ENCODE assay signal across 12 cellular contexts in the genomic region with DNA sequence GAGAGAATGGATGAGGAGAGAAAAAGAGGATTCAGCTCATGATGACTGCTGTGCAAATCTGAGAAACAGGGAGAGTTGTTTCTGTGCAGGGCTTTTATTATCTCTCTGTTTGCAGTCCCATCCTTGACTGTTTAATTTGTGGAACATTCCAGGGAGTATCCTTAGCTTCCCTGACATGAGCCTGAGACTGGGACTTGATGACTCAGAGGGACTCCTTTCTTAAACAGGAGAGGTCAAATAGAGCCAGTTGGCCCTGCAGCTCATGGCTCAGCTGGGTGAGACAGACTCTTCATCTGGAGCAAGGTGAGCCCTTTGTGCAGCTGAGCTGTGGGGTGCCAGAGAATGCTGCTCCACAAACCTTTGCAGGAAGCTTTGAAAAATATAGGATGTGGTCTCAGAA. TPM values are rescaled to one million over a fixed set of nuclear protein-coding genes. Genes with fewer than 3 reads are reported as not detected.
A peak's percentile ranks its signal among the peaks of the same experiment; 100 is the strongest.
DNase-seq lines count a peak whose midpoint lies in the region; ATAC-seq and TF ChIP-seq lines count a peak whose summit lies in the region.
"Had no signal": no experiment of that assay in that cellular context is flagged by ENCODE, and none has a peak within 500 bp of the region (broad histone marks: within the 10 kb centered on the region; RNA-seq: fewer than 3 reads in every experiment).

No MANE protein-coding gene starts in this region.

- TF ChIP-seq CTCF in heart left ventricle (IDR thresholded peaks at IDR 0.05) (no peak), right atrium auricular region (IDR thresholded peaks at IDR 0.05) (no peak), transverse colon (IDR thresholded peaks at IDR 0.05) (no peak)

- H3K4me1 ChIP-seq in heart left ventricle (peaks cover 0 to 48% (median 14%) of the 10 kb centered on the region in 12 donors), right atrium auricular region (peaks cover 0 to 20% of the 10 kb centered on the region in 2 donors), transverse colon (peaks cover 0 to 4% (median 0%) of the 10 kb centered on the region in 4 donors)

- H3K27me3 ChIP-seq in heart left ventricle (no peaks in the 10 kb centered on the region), right atrium auricular region (no peaks in the 10 kb centered on the region), transverse colon (no peaks in the 10 kb centered on the region)

- H3K27ac ChIP-seq in heart left ventricle: no peak overlapping the region
- peak overlapping the region in 1 of 2 donors; percentile 51 for H3K27ac ChIP-seq in right atrium auricular region
- no peak overlapping the region for H3K27ac ChIP-seq in transverse colon

- in situ Hi-C loops in transverse colon (cut with MboI; ENCODE audit: low pct_ligation_motif_present in 1 of 4, low pct_unique_long_range_greater_than_20kb in 1 of 4, low sequenced_read_pairs in 3 of 4): no loop called here

- no peak for TF ChIP-seq POLR2A in heart left ventricle (IDR thresholded peaks at IDR 0.05)
- TF ChIP-seq POLR2A in transverse colon (IDR thresholded peaks at IDR 0.05): no peak

- intact Hi-C loops in heart left ventricle (cut with DNase I): loop anchor here in 1 of 10 donors (10.0 kb wide), 1 partner anchor 256 kb away; no protein-coding TSS in a partner anchor
- intact Hi-C loops in transverse colon (cut with DNase I; ENCODE audit: low total_unique reads): no loop called here

- H3K4me3 ChIP-seq in heart left ventricle (no peak overlapping the region), right atrium auricular region (no peak overlapping the region), transverse colon (no peak overlapping the region)

- DNase-seq in heart left ventricle (peak in 1 of 5 donors; percentile 35), right atrium auricular region (ENCODE audit: low spot score) (no peak), iPS-NIHi7 (ENCODE audit: extremely low spot score) (peak; percentile 48), transverse colon (no peak), HT-29 (ENCODE audit: low spot score) (no peak)
- DNase-seq: activated CD4-positive, alpha-beta memory T cell treated with anti-CD3 and anti-CD28 coated beads, Interleukin-2, amount 10 ng/mL, durations not matched to agents 7 days and 5 days; AML-193; NCI-H526; T-cell had no signal

- ATAC-seq in heart left ventricle: peak; percentile 54 to 86 (median 60)
- ATAC-seq in SK-N-SH treated with all-trans-retinoic acid at 6 μM for 48 hours: peak; percentile 63
- no peak for ATAC-seq in HG03571 (IDR thresholded peaks at IDR 0.05; ENCODE audit: unreplicated experiment)
- no peak for ATAC-seq in GM21619 (IDR thresholded peaks at IDR 0.05; ENCODE audit: unreplicated experiment)
- ATAC-seq: T-cell had no signal

- H3K36me3 ChIP-seq in heart left ventricle: no peaks in the 10 kb centered on the region
- no peaks in the 10 kb centered on the region for H3K36me3 ChIP-seq in right atrium auricular region
- no peaks in the 10 kb centered on the region for H3K36me3 ChIP-seq in transverse colon

- TF ChIP-seq EP300 in transverse colon (IDR thresholded peaks at IDR 0.05; ENCODE audit: low read depth): no peak

- H3K9me3 ChIP-seq in heart left ventricle: peaks cover 0 to 4% (median 0%) of the 10 kb centered on the region in 12 donors
- no peaks in the 10 kb centered on the region for H3K9me3 ChIP-seq in right atrium auricular region
- H3K9me3 ChIP-seq in transverse colon: no peaks in the 10 kb centered on the region

TF ChIP-seq in SK-N-SH treated with all-trans-retinoic acid at 6 μM for 48 hours, 23 proteins besides CTCF, POLR2A, EP300 and RAD21:
- TF ChIP-seq RARB (CRISPR knock-in tag; IDR thresholded peaks at IDR 0.05) (no peak), OSR1 (CRISPR knock-in tag; IDR thresholded peaks at IDR 0.05) (no peak), ZNF8 (CRISPR knock-in tag; IDR thresholded peaks at IDR 0.05) (no peak), ZFP3 (CRISPR knock-in tag; IDR thresholded peaks at IDR 0.05) (no peak), ESRRG (CRISPR knock-in tag; IDR thresholded peaks at IDR 0.05) (no peak), ZNF70 (CRISPR knock-in tag; IDR thresholded peaks at IDR 0.05) (no peak), BACH2 (CRISPR knock-in tag; IDR thresholded peaks at IDR 0.05; ENCODE audit: borderline replicate concordance) (no peak), ISL1 (CRISPR knock-in tag; IDR thresholded peaks at IDR 0.05) (no peak), ZFP30 (CRISPR knock-in tag; IDR thresholded peaks at IDR 0.05) (no peak), ZNF565 (CRISPR knock-in tag; conservative IDR thresholded peaks at IDR 0.05; ENCODE audit: low read depth) (no peak), TCF4 (CRISPR knock-in tag; IDR thresholded peaks at IDR 0.05; ENCODE audit: borderline replicate concordance) (no peak), SNAI2 (CRISPR knock-in tag; IDR thresholded peaks at IDR 0.05) (no peak), TOX (CRISPR knock-in tag; IDR thresholded peaks at IDR 0.05; ENCODE audit: borderline replicate concordance) (no peak), CSDC2 (CRISPR knock-in tag; IDR thresholded peaks at IDR 0.05) (no peak), ZC3H10 (CRISPR knock-in tag; IDR thresholded peaks at IDR 0.05) (no peak), PPARA (CRISPR knock-in tag; IDR thresholded peaks at IDR 0.05; ENCODE audit: borderline replicate concordance) (no peak)
- TF ChIP-seq, protein P1, sequence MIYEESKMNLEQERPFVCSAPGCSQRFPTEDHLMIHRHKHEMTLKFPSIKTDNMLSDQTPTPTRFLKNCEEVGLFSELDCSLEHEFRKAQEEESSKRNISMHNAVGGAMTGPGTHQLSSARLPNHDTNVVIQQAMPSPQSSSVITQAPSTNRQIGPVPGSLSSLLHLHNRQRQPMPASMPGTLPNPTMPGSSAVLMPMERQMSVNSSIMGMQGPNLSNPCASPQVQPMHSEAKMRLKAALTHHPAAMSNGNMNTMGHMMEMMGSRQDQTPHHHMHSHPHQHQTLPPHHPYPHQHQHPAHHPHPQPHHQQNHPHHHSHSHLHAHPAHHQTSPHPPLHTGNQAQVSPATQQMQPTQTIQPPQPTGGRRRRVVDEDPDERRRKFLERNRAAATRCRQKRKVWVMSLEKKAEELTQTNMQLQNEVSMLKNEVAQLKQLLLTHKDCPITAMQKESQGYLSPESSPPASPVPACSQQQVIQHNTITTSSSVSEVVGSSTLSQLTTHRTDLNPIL (CRISPR knock-in tag; IDR thresholded peaks at IDR 0.05; ENCODE audit: low read depth): no peak
- TF ChIP-seq, protein P2, sequence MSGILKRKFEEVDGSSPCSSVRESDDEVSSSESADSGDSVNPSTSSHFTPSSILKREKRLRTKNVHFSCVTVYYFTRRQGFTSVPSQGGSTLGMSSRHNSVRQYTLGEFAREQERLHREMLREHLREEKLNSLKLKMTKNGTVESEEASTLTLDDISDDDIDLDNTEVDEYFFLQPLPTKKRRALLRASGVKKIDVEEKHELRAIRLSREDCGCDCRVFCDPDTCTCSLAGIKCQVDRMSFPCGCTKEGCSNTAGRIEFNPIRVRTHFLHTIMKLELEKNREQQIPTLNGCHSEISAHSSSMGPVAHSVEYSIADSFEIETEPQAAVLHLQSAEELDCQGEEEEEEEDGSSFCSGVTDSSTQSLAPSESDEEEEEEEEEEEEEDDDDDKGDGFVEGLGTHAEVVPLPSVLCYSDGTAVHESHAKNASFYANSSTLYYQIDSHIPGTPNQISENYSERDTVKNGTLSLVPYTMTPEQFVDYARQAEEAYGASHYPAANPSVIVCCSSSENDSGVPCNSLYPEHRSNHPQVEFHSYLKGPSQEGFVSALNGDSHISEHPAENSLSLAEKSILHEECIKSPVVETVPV (CRISPR knock-in tag; IDR thresholded peaks at IDR 0.05): no peak
- TF ChIP-seq, protein P3, sequence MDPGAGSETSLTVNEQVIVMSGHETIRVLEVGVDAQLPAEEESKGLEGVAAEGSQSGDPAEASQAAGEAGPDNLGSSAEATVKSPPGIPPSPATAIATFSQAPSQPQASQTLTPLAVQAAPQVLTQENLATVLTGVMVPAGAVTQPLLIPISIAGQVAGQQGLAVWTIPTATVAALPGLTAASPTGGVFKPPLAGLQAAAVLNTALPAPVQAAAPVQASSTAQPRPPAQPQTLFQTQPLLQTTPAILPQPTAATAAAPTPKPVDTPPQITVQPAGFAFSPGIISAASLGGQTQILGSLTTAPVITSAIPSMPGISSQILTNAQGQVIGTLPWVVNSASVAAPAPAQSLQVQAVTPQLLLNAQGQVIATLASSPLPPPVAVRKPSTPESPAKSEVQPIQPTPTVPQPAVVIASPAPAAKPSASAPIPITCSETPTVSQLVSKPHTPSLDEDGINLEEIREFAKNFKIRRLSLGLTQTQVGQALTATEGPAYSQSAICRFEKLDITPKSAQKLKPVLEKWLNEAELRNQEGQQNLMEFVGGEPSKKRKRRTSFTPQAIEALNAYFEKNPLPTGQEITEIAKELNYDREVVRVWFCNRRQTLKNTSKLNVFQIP (CRISPR knock-in tag; IDR thresholded peaks at IDR 0.05; ENCODE audit: borderline replicate concordance, low read depth): no peak
- TF ChIP-seq, protein P4, sequence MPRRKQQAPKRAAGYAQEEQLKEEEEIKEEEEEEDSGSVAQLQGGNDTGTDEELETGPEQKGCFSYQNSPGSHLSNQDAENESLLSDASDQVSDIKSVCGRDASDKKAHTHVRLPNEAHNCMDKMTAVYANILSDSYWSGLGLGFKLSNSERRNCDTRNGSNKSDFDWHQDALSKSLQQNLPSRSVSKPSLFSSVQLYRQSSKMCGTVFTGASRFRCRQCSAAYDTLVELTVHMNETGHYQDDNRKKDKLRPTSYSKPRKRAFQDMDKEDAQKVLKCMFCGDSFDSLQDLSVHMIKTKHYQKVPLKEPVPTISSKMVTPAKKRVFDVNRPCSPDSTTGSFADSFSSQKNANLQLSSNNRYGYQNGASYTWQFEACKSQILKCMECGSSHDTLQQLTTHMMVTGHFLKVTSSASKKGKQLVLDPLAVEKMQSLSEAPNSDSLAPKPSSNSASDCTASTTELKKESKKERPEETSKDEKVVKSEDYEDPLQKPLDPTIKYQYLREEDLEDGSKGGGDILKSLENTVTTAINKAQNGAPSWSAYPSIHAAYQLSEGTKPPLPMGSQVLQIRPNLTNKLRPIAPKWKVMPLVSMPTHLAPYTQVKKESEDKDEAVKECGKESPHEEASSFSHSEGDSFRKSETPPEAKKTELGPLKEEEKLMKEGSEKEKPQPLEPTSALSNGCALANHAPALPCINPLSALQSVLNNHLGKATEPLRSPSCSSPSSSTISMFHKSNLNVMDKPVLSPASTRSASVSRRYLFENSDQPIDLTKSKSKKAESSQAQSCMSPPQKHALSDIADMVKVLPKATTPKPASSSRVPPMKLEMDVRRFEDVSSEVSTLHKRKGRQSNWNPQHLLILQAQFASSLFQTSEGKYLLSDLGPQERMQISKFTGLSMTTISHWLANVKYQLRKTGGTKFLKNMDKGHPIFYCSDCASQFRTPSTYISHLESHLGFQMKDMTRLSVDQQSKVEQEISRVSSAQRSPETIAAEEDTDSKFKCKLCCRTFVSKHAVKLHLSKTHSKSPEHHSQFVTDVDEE (CRISPR knock-in tag; IDR thresholded peaks at IDR 0.05): no peak

RNA-seq across cellular contexts. Expression of a gene that starts 14.3 kb away (rescaled TPM):
- 10 to 100 TPM; 14.9 to 36.9 (median 25.1) TPM for total RNA-seq in heart left ventricle
- 10 to 100 TPM in 1 of 2 donors, 1 to 10 TPM in 1; 4.5 to 15.2 TPM for polyA plus RNA-seq in heart left ventricle
- 10 to 100 TPM; 34.0 to 42.0 TPM for total RNA-seq in right atrium auricular region
- 10 to 100 TPM in 2 of 4 donors, 1 to 10 TPM in 2; 4.2 to 32.0 (median 12.6) TPM for total RNA-seq in transverse colon
- total RNA-seq in HT-29 (2014; rRNA removed; shearing (Covaris generic)): 0.50 and 1.0 TPM in 2 replicates
- total RNA-seq: activated CD4-positive, alpha-beta memory T cell treated with anti-CD3 and anti-CD28 coated beads, Interleukin-2, amount 10 ng/mL, durations not matched to agents 7 days and 5 days had no signal

Comparison
In these comparisons a context has a peak if more than half of its experiments do, and no peak if none do; other contexts are left out.
1. ATAC-seq: peak in heart left ventricle (4 of 4) and SK-N-SH treated with all-trans-retinoic acid at 6 μM for 48 hours (single experiment); none in HG03571 (single experiment) and GM21619 (single experiment).